1 cellular context compared by ENCODE assay signal in genomic region chr18:3044931-3045698, GRCh38.
A peak's percentile ranks its signal among the peaks of the same experiment; 100 is the strongest.
TF ChIP-seq lines count a peak whose summit lies in the region.

No MANE protein-coding gene starts in this region.

TF ChIP-seq in HepG2, 621 proteins besides CTCF, POLR2A, EP300 and RAD21 (continued from another document and continues in another):
- no peak for TF ChIP-seq ZNF775 (CRISPR knock-in tag; IDR thresholded peaks at IDR 0.05; ENCODE audit: borderline replicate concordance)
- TF ChIP-seq ZBTB40 (IDR thresholded peaks at IDR 0.05), result no peak
- peak; percentile 98 for TF ChIP-seq ZBTB40 (CRISPR knock-in tag; IDR thresholded peaks at IDR 0.05)
- no peak for TF ChIP-seq IRX3 (CRISPR knock-in tag; IDR thresholded peaks at IDR 0.05; ENCODE audit: borderline replicate concordance, low read depth)
- TF ChIP-seq POGZ (CRISPR knock-in tag; IDR thresholded peaks at IDR 0.05), result 0 out of 2 replicates have a peak, but pooled peaks have one; percentile 31
- no peak for TF ChIP-seq U2AF2 (IDR thresholded peaks at IDR 0.05; ENCODE audit: low read depth, low read length)
- TF ChIP-seq NFYC (CRISPR knock-in tag; IDR thresholded peaks at IDR 0.05), result no peak
- peak; percentile 19; the same call in 1 of the 2 replicates for TF ChIP-seq HDAC2 (CRISPR knock-in tag; IDR thresholded peaks at IDR 0.05)
- TF ChIP-seq ZNF747 (CRISPR knock-in tag; IDR thresholded peaks at IDR 0.05; ENCODE audit: borderline replicate concordance), result no peak
- peak; percentile 47; the same call in 1 of the 2 replicates for TF ChIP-seq ETV5 (CRISPR knock-in tag; IDR thresholded peaks at IDR 0.05; ENCODE audit: borderline replicate concordance)
- TF ChIP-seq MAZ (IDR thresholded peaks at IDR 0.05; ENCODE audit: borderline replicate concordance, low read depth, low read length), result no peak
- TF ChIP-seq MAZ (CRISPR knock-in tag; IDR thresholded peaks at IDR 0.05; ENCODE audit: low read depth), result no peak
- no peak for TF ChIP-seq HCFC1 (IDR thresholded peaks at IDR 0.05; ENCODE audit: low read depth, low read length)
- TF ChIP-seq NFYB (CRISPR knock-in tag; IDR thresholded peaks at IDR 0.05), result no peak
- TF ChIP-seq ZMYM3 (CRISPR knock-in tag; IDR thresholded peaks at IDR 0.05), result peak; percentile 4; the same call in 1 of the 2 replicates
- no peak for TF ChIP-seq ZNF275 (CRISPR knock-in tag; IDR thresholded peaks at IDR 0.05; ENCODE audit: borderline replicate concordance)
- no peak for TF ChIP-seq MIXL1 (CRISPR knock-in tag; IDR thresholded peaks at IDR 0.05)
- no peak for TF ChIP-seq SMAD1 (CRISPR knock-in tag; IDR thresholded peaks at IDR 0.05; ENCODE audit: borderline replicate concordance, low read depth)
- TF ChIP-seq ZNF646 (CRISPR knock-in tag; IDR thresholded peaks at IDR 0.05), result no peak
- TF ChIP-seq ELF3 (CRISPR knock-in tag; IDR thresholded peaks at IDR 0.05), result peak; percentile 100
- no peak for TF ChIP-seq ZNF20 (CRISPR knock-in tag; IDR thresholded peaks at IDR 0.05)
- TF ChIP-seq ZMYM4 (CRISPR knock-in tag; IDR thresholded peaks at IDR 0.05), result no peak
- no peak for TF ChIP-seq ZBTB2 (CRISPR knock-in tag; IDR thresholded peaks at IDR 0.05; ENCODE audit: low read depth)
- peak; percentile 19; the same call in 1 of the 2 replicates for TF ChIP-seq ZBTB4 (CRISPR knock-in tag; IDR thresholded peaks at IDR 0.05; ENCODE audit: borderline replicate concordance)
- no peak for TF ChIP-seq ZNF883 (CRISPR knock-in tag; IDR thresholded peaks at IDR 0.05; ENCODE audit: not compliant biosample characterization)
- no peak for TF ChIP-seq ZNF33B (CRISPR knock-in tag; IDR thresholded peaks at IDR 0.05)
- no peak for TF ChIP-seq FOXK2 (IDR thresholded peaks at IDR 0.05)
- peak; percentile 81; the same call in 1 of the 2 replicates for TF ChIP-seq ZNF121 (CRISPR knock-in tag; IDR thresholded peaks at IDR 0.05)
- no peak for TF ChIP-seq SP2 (CRISPR knock-in tag; IDR thresholded peaks at IDR 0.05)
- TF ChIP-seq SPEN (CRISPR knock-in tag; IDR thresholded peaks at IDR 0.05; ENCODE audit: low read depth), result no peak
- TF ChIP-seq ZNF510 (CRISPR knock-in tag; IDR thresholded peaks at IDR 0.05; ENCODE audit: low read depth), result no peak
- no peak for TF ChIP-seq ZFP90 (CRISPR knock-in tag; IDR thresholded peaks at IDR 0.05; ENCODE audit: borderline replicate concordance)
- TF ChIP-seq RXRB (CRISPR knock-in tag; IDR thresholded peaks at IDR 0.05; ENCODE audit: borderline replicate concordance), result peak; percentile 74; the same call in 1 of the 2 replicates
- no peak for TF ChIP-seq TAF1 (CRISPR knock-in tag; IDR thresholded peaks at IDR 0.05)
- TF ChIP-seq ZNF138 (CRISPR knock-in tag; IDR thresholded peaks at IDR 0.05; ENCODE audit: low read depth), result no peak
- TF ChIP-seq SALL1 (CRISPR knock-in tag; IDR thresholded peaks at IDR 0.05), result peak; percentile 61
- peak; percentile 43; the same call in 1 of the 2 replicates for TF ChIP-seq HMG20A (CRISPR knock-in tag; IDR thresholded peaks at IDR 0.05; ENCODE audit: borderline replicate concordance)
- no peak for TF ChIP-seq ATF3 (CRISPR knock-in tag; IDR thresholded peaks at IDR 0.05)
- no peak for TF ChIP-seq ETV6 (CRISPR knock-in tag; conservative IDR thresholded peaks at IDR 0.05)
